Comparison of ENCODE assay signal across 12 cellular contexts in the genomic region with DNA sequence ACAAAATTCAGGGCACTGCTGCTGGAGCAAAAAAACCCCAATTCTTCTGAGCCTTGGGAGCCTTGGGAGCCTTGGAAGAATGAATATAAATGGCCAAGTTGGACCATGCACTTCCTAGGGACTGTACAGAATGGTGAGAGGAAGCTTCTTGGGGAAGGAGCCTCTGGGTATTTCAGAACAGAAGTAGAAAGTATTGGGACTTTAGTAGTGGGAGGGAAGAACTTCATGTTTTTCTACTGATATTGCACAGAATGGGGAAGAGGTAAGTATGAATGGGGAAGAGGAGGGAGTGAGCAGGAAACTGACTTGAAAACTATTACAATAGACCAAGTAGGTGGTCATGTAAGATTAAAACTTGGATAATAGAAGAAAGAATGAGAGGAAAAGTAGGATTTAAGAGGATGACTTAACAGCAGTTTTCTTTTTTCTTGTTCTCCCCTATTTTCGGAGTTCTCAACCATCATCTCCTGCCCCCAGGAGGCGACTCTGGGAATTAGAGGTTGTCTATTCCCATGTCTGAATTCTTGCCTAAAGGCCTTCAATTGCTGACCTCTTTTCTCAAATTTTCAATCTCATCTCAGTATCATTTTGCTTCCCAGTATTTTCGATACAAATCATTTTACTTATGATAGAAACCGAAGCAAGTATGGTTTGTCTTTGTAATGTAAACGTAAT. TPM values are rescaled to one million over a fixed set of nuclear protein-coding genes. Genes with fewer than 3 reads are reported as not detected.
DNase-seq lines count a peak whose midpoint lies in the region; ATAC-seq, FAIRE-seq and TF ChIP-seq lines count a peak whose summit lies in the region.
"Had no signal": no experiment of that assay in that cellular context is flagged by ENCODE, and none has a peak within 500 bp of the region (broad histone marks: within the 10 kb centered on the region; RNA-seq: fewer than 3 reads in every experiment).

No MANE protein-coding gene starts in this region.

- no peak overlapping the region for H3K27ac Mint-ChIP-seq in neural crest cell (ENCODE audit: unreplicated experiment)

- TF ChIP-seq CTCF in GM12875 (IDR thresholded peaks at IDR 0.05; ENCODE audit: borderline replicate concordance, insufficient read depth, low read depth, low read length) (0 out of 2 replicates have a peak, but pooled peaks have one; percentile 3), dorsolateral prefrontal cortex (IDR thresholded peaks at IDR 0.05 in 54 of 56, conservative IDR thresholded peaks at IDR 0.05 in 2 of 56; ENCODE audit: low read depth in 1 of 56, partially characterized antibody in 56 of 56) (peak in 43 of 56 donors; percentile 7 to 55 (median 33)), neural crest cell (conservative IDR thresholded peaks at IDR 0.05) (peak; percentile 33)

- H3K27me3 Mint-ChIP-seq in neural crest cell (ENCODE audit: low read depth), result no peaks in the 10 kb centered on the region
- H3K27me3 Mint-ChIP-seq: stimulated activated naive CD8-positive, alpha-beta T cell treated with anti-CD3 and anti-CD28 coated beads, Interleukin-15, amount 100 ng/mL, for 72 hours had no signal

- peaks cover 4% of the 10 kb centered on the region for H3K9me3 Mint-ChIP-seq in neural crest cell
- H3K9me3 Mint-ChIP-seq: stimulated activated naive CD8-positive, alpha-beta T cell treated with anti-CD3 and anti-CD28 coated beads, Interleukin-15, amount 100 ng/mL, for 72 hours had no signal

- no peaks in the 10 kb centered on the region for H3K4me1 Mint-ChIP-seq in neural crest cell
- H3K4me1 Mint-ChIP-seq: stimulated activated naive CD8-positive, alpha-beta T cell treated with anti-CD3 and anti-CD28 coated beads, Interleukin-15, amount 100 ng/mL, for 72 hours had no signal

- peaks cover 16% of the 10 kb centered on the region for H3K36me3 Mint-ChIP-seq in neural crest cell (ENCODE audit: low read depth)

- no peak overlapping the region for H3K27ac ChIP-seq in dorsolateral prefrontal cortex
- H3K27ac ChIP-seq: sigmoid colon had no signal

- peak; percentile 41 for DNase-seq in NOMO-1 treated with dmso at 0.1 percent for 144 hours (lab: John Stamatoyannopoulos, UW; ENCODE audit: unreplicated experiment)
- no peak for DNase-seq in dorsolateral prefrontal cortex
- no peak for DNase-seq in neural crest cell (ENCODE audit: low read depth, low spot score)
- no peak for DNase-seq in ecto neural progenitor cell (ENCODE audit: low spot score)
- DNase-seq in effector CD4-positive, alpha-beta T cell, result no peak
- DNase-seq in GM19239 (ENCODE audit: insufficient read length, low spot score), result no peak
- DNase-seq: activated CD8-positive, alpha-beta memory T cell treated with anti-CD3 and anti-CD28 coated beads for 24 hours; sigmoid colon; stimulated activated naive CD8-positive, alpha-beta T cell treated with anti-CD3 and anti-CD28 coated beads, Interleukin-15, amount 100 ng/mL, for 72 hours had no signal

- intact Hi-C loops in dorsolateral prefrontal cortex (cut with DNase I), result no loop called here

- FAIRE-seq in GM19239 (lab: Jason Lieb, UNC), result no peak

- H3K4me3 Mint-ChIP-seq in neural crest cell, result no peak overlapping the region
- H3K4me3 Mint-ChIP-seq: stimulated activated naive CD8-positive, alpha-beta T cell treated with anti-CD3 and anti-CD28 coated beads, Interleukin-15, amount 100 ng/mL, for 72 hours had no signal

- H3K4me3 ChIP-seq in GM12875 (ENCODE audit: low read depth, low read length) (no peak overlapping the region), dorsolateral prefrontal cortex (no peak overlapping the region)
- H3K4me3 ChIP-seq: HAP-1, sigmoid colon had no signal

- no peak for ATAC-seq in HG02588 (IDR thresholded peaks at IDR 0.05; ENCODE audit: unreplicated experiment)
- ATAC-seq: stimulated activated naive CD8-positive, alpha-beta T cell treated with anti-CD3 and anti-CD28 coated beads, Interleukin-15, amount 100 ng/mL, for 72 hours had no signal

- H3K27me3 ChIP-seq in dorsolateral prefrontal cortex, result no peaks in the 10 kb centered on the region
- H3K27me3 ChIP-seq: sigmoid colon had no signal

RNA-seq across cellular contexts. Expression of a gene that starts 44.5 kb away (rescaled TPM):
- total RNA-seq in dorsolateral prefrontal cortex, result 100 to 1,000 TPM in 4 of 120 experiments, 10 to 100 TPM in 116; 59.3 to 107 (median 81.7) TPM
- total RNA-seq in neural crest cell, result 18.1 and 23.6 TPM in 2 replicates
